ENCODE assay signal across 1 cellular context in the genomic region with DNA sequence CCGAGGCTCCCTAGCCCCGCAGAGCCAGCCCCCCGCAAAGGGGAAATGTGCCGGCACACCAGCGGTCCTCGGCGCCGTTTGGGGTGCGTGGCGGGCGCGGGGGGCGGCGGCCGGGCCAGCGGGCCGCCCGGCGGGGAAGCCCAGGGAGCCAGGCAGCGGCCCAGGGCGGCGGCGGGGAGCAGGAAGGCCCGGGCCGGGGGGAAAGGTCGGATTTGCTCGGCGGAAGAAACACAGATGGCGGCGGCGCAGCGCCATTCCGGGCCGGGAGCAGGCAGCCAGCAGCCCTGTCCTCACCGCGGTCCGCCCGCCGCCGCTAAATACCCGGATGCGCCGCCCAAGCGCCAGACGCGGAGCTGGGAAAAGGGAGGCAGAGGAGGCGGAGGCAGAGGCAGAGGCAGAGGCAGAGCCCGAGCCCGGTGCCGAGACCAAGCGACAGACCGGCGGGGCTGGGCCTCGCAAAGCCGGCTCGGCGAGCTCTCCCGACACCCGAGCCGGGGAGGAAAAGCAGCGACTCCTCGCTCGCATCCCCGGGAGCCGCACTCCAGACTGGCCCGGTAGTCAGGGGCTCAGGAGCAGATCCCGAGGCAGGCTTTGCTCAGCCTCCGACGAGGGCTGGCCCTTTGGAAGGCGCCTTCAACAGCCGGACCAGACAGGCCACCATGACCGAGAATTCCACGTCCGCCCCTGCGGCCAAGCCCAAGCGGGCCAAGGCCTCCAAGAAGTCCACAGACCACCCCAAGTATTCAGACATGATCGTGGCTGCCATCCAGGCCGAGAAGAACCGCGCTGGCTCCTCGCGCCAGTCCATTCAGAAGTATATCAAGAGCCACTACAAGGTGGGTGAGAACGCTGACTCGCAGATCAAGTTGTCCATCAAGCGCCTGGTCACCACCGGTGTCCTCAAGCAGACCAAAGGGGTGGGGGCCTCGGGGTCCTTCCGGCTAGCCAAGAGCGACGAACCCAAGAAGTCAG.
TF ChIP-seq lines count a peak whose summit lies in the region.

No MANE protein-coding gene starts in this region.

TF ChIP-seq in HCT116, 20 proteins besides CTCF, POLR2A, EP300 and RAD21 (continued from another document):
- TF ChIP-seq, protein P1, sequence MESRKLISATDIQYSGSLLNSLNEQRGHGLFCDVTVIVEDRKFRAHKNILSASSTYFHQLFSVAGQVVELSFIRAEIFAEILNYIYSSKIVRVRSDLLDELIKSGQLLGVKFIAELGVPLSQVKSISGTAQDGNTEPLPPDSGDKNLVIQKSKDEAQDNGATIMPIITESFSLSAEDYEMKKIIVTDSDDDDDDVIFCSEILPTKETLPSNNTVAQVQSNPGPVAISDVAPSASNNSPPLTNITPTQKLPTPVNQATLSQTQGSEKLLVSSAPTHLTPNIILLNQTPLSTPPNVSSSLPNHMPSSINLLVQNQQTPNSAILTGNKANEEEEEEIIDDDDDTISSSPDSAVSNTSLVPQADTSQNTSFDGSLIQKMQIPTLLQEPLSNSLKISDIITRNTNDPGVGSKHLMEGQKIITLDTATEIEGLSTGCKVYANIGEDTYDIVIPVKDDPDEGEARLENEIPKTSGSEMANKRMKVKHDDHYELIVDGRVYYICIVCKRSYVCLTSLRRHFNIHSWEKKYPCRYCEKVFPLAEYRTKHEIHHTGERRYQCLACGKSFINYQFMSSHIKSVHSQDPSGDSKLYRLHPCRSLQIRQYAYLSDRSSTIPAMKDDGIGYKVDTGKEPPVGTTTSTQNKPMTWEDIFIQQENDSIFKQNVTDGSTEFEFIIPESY (IDR thresholded peaks at IDR 0.05; ENCODE audit: extremely low read depth, insufficient replicate concordance, low read length) = peak; percentile 78
- TF ChIP-seq TCF7L2 (IDR thresholded peaks at IDR 0.05; ENCODE audit: borderline replicate concordance, extremely low read depth, insufficient read depth, insufficient read length) (peak; percentile 39), FOSL1 (IDR thresholded peaks at IDR 0.05; ENCODE audit: low read depth) (no peak), SP1 (IDR thresholded peaks at IDR 0.05; ENCODE audit: low read depth) (peak; percentile 76), POLR2AphosphoS5 (IDR thresholded peaks at IDR 0.05; ENCODE audit: low read depth, low read length) (peak; percentile 98), ZFX (IDR thresholded peaks at IDR 0.05) (peak; percentile 61; the same call in 1 of the 2 replicates), YY1 (IDR thresholded peaks at IDR 0.05; ENCODE audit: extremely low read depth, insufficient replicate concordance, low read depth, low read length) (peak; percentile 83), CEBPB (IDR thresholded peaks at IDR 0.05; ENCODE audit: low read depth) (no peak; the same call in 1 of the 2 replicates), ZNF274 (IDR thresholded peaks at IDR 0.05; ENCODE audit: low read depth, low read length) (no peak), ELF1 (IDR thresholded peaks at IDR 0.05; ENCODE audit: borderline replicate concordance, low read depth) (no peak)
